ENCODE assay signal across 9 cellular contexts in the genomic region with DNA sequence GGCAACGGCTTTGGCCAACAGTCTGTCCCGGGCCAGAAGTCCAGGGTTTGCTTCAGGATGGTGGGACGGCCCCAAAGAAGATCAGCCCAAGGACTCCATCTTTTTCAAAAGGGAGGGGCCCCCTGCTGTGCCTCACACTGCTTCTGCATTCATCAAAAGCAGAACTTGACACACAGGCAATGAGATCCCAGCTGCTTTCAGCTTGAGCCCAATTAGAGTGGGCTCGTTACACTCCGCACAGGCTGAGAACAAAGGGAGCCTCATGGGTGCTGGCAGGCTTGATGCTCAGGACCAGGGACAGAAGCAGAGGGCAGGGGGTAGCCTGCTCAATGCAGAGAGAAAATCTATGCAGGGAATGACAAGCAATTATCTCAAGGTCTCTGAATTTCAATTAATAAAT. TPM values are rescaled to one million over a fixed set of nuclear protein-coding genes. Genes with fewer than 3 reads are reported as not detected.
DNase-seq lines count a peak whose midpoint lies in the region; ATAC-seq and TF ChIP-seq lines count a peak whose summit lies in the region.
"Had no signal": no experiment of that assay in that cellular context is flagged by ENCODE, and none has a peak within 500 bp of the region (broad histone marks: within the 10 kb centered on the region; RNA-seq: fewer than 3 reads in every experiment).

No MANE protein-coding gene starts in this region.

- H3K4me1 ChIP-seq in ascending aorta, result peaks cover 13 to 20% of the 10 kb centered on the region in 2 donors
- peaks cover 4% of the 10 kb centered on the region for H3K4me1 ChIP-seq in colonic mucosa

- no peak overlapping the region for H3K9ac ChIP-seq in colonic mucosa (ENCODE audit: low read depth in 2 of 2, low read length in 2 of 2)

- peak overlapping the region; percentile 75 for H3K4me3 Mint-ChIP-seq in memory B cell
- no peak overlapping the region for H3K4me3 Mint-ChIP-seq in activated naive CD4-positive, alpha-beta T cell treated with anti-CD3 and anti-CD28 coated beads for 36 hours
- H3K4me3 Mint-ChIP-seq: activated naive CD8-positive, alpha-beta T cell had no signal

- H3K27me3 ChIP-seq in ascending aorta (no peaks in the 10 kb centered on the region), colonic mucosa (no peaks in the 10 kb centered on the region)

- CTCF ChIA-PET in activated naive CD4-positive, alpha-beta T cell treated with anti-CD3 and anti-CD28 coated beads for 36 hours (lab: Charles Lee), result interaction anchor here (1.0 to 1.1 kb wide), 2 partner anchors 11 to 67 kb away, joined by 3 read pairs; no protein-coding TSS in a partner anchor

- H3K27ac ChIP-seq in ascending aorta (no peak overlapping the region), colonic mucosa (no peak overlapping the region)

- peaks cover 8% of the 10 kb centered on the region for H3K36me3 Mint-ChIP-seq in memory B cell
- peaks cover 27% of the 10 kb centered on the region for H3K36me3 Mint-ChIP-seq in activated naive CD4-positive, alpha-beta T cell treated with anti-CD3 and anti-CD28 coated beads for 36 hours (ENCODE audit: low read depth)

- no peak for TF ChIP-seq CTCF in ascending aorta (IDR thresholded peaks at IDR 0.05)
- no peak for TF ChIP-seq CTCF in colonic mucosa (IDR thresholded peaks at IDR 0.05)

- H3K4me3 ChIP-seq in ascending aorta (no peak overlapping the region), colonic mucosa (no peak overlapping the region)

- intact Hi-C loops in activated naive CD4-positive, alpha-beta T cell treated with anti-CD3 and anti-CD28 coated beads for 36 hours (cut with micrococcal nuclease), result no loop called here
- intact Hi-C loops in ascending aorta (cut with DNase I) (loop anchor here (10.0 kb wide), 1 partner anchor 48 kb away; the partner anchor contains the start of gene VOPP1), colonic mucosa (cut with DNase I) (no loop called here)

- peaks cover 61% of the 10 kb centered on the region for H3K4me1 Mint-ChIP-seq in memory B cell
- H3K4me1 Mint-ChIP-seq in activated naive CD4-positive, alpha-beta T cell treated with anti-CD3 and anti-CD28 coated beads for 36 hours (ENCODE audit: low read depth), result peaks cover 68% of the 10 kb centered on the region

- H3K27ac Mint-ChIP-seq in memory B cell, result peak overlapping the region; percentile 90
- no peak overlapping the region for H3K27ac Mint-ChIP-seq in activated naive CD4-positive, alpha-beta T cell treated with anti-CD3 and anti-CD28 coated beads for 36 hours

- DNase-seq in NOMO-1 treated with dmso at 0.1 percent for 144 hours (lab: John Stamatoyannopoulos, UW; ENCODE audit: unreplicated experiment) (peak; percentile 11), memory B cell (ENCODE audit: low spot score in 2 of 2) (peak in 1 of 2 donors; percentile 61), ascending aorta (ENCODE audit: low spot score in 2 of 2) (no peak), hepatic stellate cell (ENCODE audit: low spot score) (no peak), colonic mucosa (no peak)
- DNase-seq in activated naive CD4-positive, alpha-beta T cell treated with anti-CD3 and anti-CD28 coated beads for 36 hours, result no peak

- H3K9me3 Mint-ChIP-seq in memory B cell, result no peaks in the 10 kb centered on the region
- H3K9me3 Mint-ChIP-seq in activated naive CD4-positive, alpha-beta T cell treated with anti-CD3 and anti-CD28 coated beads for 36 hours, result no peaks in the 10 kb centered on the region

- no peaks in the 10 kb centered on the region for H3K9me3 ChIP-seq in ascending aorta
- H3K9me3 ChIP-seq in colonic mucosa, result no peaks in the 10 kb centered on the region

- H3K36me3 ChIP-seq in ascending aorta (no peaks in the 10 kb centered on the region), colonic mucosa (no peaks in the 10 kb centered on the region)

- ATAC-seq in GM19035 (IDR thresholded peaks at IDR 0.05; ENCODE audit: unreplicated experiment), result peak; percentile 51
- ATAC-seq in HG03025 (IDR thresholded peaks at IDR 0.05; ENCODE audit: low FRiP score, unreplicated experiment), result peak; percentile 69
- peak; percentile 96 for ATAC-seq in memory B cell (ENCODE audit: low read depth)

- no peaks in the 10 kb centered on the region for H3K27me3 Mint-ChIP-seq in memory B cell
- H3K27me3 Mint-ChIP-seq in activated naive CD4-positive, alpha-beta T cell treated with anti-CD3 and anti-CD28 coated beads for 36 hours (ENCODE audit: low read depth), result no peaks in the 10 kb centered on the region
- H3K27me3 Mint-ChIP-seq: activated naive CD8-positive, alpha-beta T cell had no signal

RNA-seq across cellular contexts. Expression of gene VOPP1, which starts 45.5 kb away (rescaled TPM):
- total RNA-seq in activated naive CD4-positive, alpha-beta T cell treated with anti-CD3 and anti-CD28 coated beads for 36 hours, result 100 to 1,000 TPM; 100 to 102 TPM
- total RNA-seq in ascending aorta (78.8 TPM), colonic mucosa (10 to 100 TPM; 70.3 to 73.4 TPM)
